ENCODE assay signal across 12 cellular contexts in the genomic region with DNA sequence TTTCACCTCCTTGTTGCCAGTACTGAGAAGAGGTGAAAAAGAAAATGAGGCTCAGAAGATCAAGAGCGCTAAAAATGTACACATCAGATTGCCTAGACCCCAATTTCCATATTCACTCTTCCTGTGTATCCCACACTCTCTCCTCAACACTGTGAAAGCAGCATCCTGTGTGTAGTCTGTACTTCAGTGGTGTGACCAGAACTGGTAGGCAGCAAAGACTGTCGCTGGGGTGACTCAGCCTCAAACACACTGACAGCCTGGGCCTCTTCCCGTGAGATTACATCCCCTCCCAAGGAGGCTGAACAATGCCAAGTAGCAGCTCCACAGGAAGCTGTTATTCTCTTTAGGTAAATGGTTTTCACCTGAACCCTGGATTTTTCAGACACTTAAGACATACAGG.
DNase-seq lines count a peak whose midpoint lies in the region; ATAC-seq and TF ChIP-seq lines count a peak whose summit lies in the region.
"Had no signal": no experiment of that assay in that cellular context is flagged by ENCODE, and none has a peak within 500 bp of the region (broad histone marks: within the 10 kb centered on the region; RNA-seq: fewer than 3 reads in every experiment).

No MANE protein-coding gene starts in this region.

- H3K4me3 Mint-ChIP-seq in progenitor cell of endocrine pancreas (ENCODE audit: low read depth), result no peak overlapping the region
- H3K4me3 Mint-ChIP-seq in effector memory CD8-positive, alpha-beta T cell, result no peak overlapping the region

- peaks cover 10% of the 10 kb centered on the region for H3K4me1 Mint-ChIP-seq in progenitor cell of endocrine pancreas (ENCODE audit: low read depth)
- H3K4me1 Mint-ChIP-seq in effector memory CD8-positive, alpha-beta T cell (ENCODE audit: low read depth in 2 of 2), result peaks cover 0 to 8% of the 10 kb centered on the region in 2 donors

- no peak overlapping the region for H3K4me3 ChIP-seq in choroid plexus epithelial cell (ENCODE audit: low read depth, low read length)
- H3K4me3 ChIP-seq: dorsolateral prefrontal cortex had no signal

- no peak for ATAC-seq in effector memory CD8-positive, alpha-beta T cell (replicated peaks)
- no peak for ATAC-seq in HG02973 (IDR thresholded peaks at IDR 0.05; ENCODE audit: unreplicated experiment)

- DNase-seq in ELR (ENCODE audit: low read depth) (peak; percentile 47), Kasumi-1 (lab: John Stamatoyannopoulos, UW) (peak; percentile 53 to 72), choroid plexus epithelial cell (ENCODE audit: low read depth) (peak; percentile 33), mucosa of gallbladder (ENCODE audit: low spot score) (peak; percentile 16), NCI-H526 treated with DMSO at 0.1 percent for 48 hours (lab: John Stamatoyannopoulos, UW) (no peak), progenitor cell of endocrine pancreas (ENCODE audit: low spot score, unreplicated experiment) (no peak)
- no peak for DNase-seq in effector memory CD8-positive, alpha-beta T cell
- DNase-seq: activated effector memory CD4-positive, alpha-beta T cell treated with Interleukin-2 at 50 U/mL for 16 hours; DMS79; NCI-H510A treated with DMSO at 0.1 percent for 48 hours had no signal

- no peak overlapping the region for H3K27ac Mint-ChIP-seq in progenitor cell of endocrine pancreas
- no peak overlapping the region for H3K27ac Mint-ChIP-seq in effector memory CD8-positive, alpha-beta T cell

- TF ChIP-seq CTCF in choroid plexus epithelial cell (conservative IDR thresholded peaks at IDR 0.05; ENCODE audit: low read depth, low read length), result no peak
- TF ChIP-seq CTCF in progenitor cell of endocrine pancreas (IDR thresholded peaks at IDR 0.05; ENCODE audit: unreplicated experiment), result no peak

- peaks cover 11% of the 10 kb centered on the region for H3K9me3 Mint-ChIP-seq in progenitor cell of endocrine pancreas (ENCODE audit: low read depth)
- no peaks in the 10 kb centered on the region for H3K9me3 Mint-ChIP-seq in effector memory CD8-positive, alpha-beta T cell

- H3K36me3 Mint-ChIP-seq in progenitor cell of endocrine pancreas (ENCODE audit: insufficient read depth), result no peaks in the 10 kb centered on the region
- H3K36me3 Mint-ChIP-seq in effector memory CD8-positive, alpha-beta T cell (ENCODE audit: insufficient read depth), result peaks cover 3% of the 10 kb centered on the region

- no peaks in the 10 kb centered on the region for H3K27me3 Mint-ChIP-seq in progenitor cell of endocrine pancreas
- H3K27me3 Mint-ChIP-seq in effector memory CD8-positive, alpha-beta T cell, result no peaks in the 10 kb centered on the region

Comparison
In these comparisons a context has a peak if more than half of its experiments do, and no peak if none do; other contexts are left out.
1. DNase-seq: peak in ELR (single experiment), Kasumi-1 (2 of 2), choroid plexus epithelial cell (single experiment) and mucosa of gallbladder (single experiment); none in NCI-H526 treated with DMSO at 0.1 percent for 48 hours (single experiment), progenitor cell of endocrine pancreas (single experiment) and effector memory CD8-positive, alpha-beta T cell (0 of 3).